ENCODE assay signal across 7 cellular contexts in genomic region chr1:231050395-231050794, GRCh38.
"Had no signal": no experiment of that assay in that cellular context is flagged by ENCODE, and none has a peak within 500 bp of the region (broad histone marks: within the 10 kb centered on the region; RNA-seq: fewer than 3 reads in every experiment).

No MANE protein-coding gene starts in this region.

- H3K4me2 ChIP-seq: KMS-11 had no signal

- H3K27ac ChIP-seq: HL-60, KMS-11 had no signal

- DNase-seq: IMR-90, KBM-7, KG1 had no signal

- H3K9ac ChIP-seq: KMS-11 had no signal

- FAIRE-seq: HepG2, HTR-8/SVneo had no signal

- ATAC-seq: HepG2 had no signal
